22 cellular contexts compared by ENCODE assay signal in the genomic region with DNA sequence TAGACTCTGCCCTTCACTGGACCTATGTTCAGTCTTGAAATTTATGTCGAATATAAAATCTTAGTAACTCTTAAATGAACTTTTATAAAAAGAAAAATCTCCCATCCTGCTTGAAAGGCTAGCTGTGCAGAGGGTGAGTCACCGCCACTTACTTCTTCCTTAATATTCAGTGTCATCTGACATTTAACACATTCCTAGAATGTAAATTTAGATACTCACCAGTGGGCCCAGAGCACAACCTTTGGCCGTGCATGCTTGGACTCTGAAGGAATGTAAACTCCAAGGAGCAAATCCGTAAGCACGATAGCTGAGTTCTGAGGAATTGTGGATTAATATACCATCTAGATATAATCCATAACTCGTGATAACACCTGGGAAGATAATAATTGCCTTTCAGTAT.
DNase-seq lines count a peak whose midpoint lies in the region; TF ChIP-seq lines count a peak whose summit lies in the region.
"Had no signal": no experiment of that assay in that cellular context is flagged by ENCODE, and none has a peak within 500 bp of the region (broad histone marks: within the 10 kb centered on the region; RNA-seq: fewer than 3 reads in every experiment).

No MANE protein-coding gene starts in this region.

- H2BK12ac ChIP-seq in mesenchymal stem cell (ENCODE audit: low read length in 2 of 2) = no peak overlapping the region

- H3K79me1 ChIP-seq in mesenchymal stem cell (replicated peaks; ENCODE audit: low read length, poor library complexity, severe bottlenecking) = no peaks in the 10 kb centered on the region

- H2BK5ac ChIP-seq in mesenchymal stem cell (ENCODE audit: low read depth, low read length, poor library complexity, severe bottlenecking) = no peak overlapping the region

- no peaks in the 10 kb centered on the region for H3K27me3 Mint-ChIP-seq in endodermal cell (ENCODE audit: insufficient read depth)
- H3K27me3 Mint-ChIP-seq: activated CD4-positive, alpha-beta T cell treated with anti-CD3 and anti-CD28 coated beads for 36 hours; activated naive CD8-positive, alpha-beta T cell treated with anti-CD3 and anti-CD28 coated beads, Interleukin-2, amount 50 U/mL, for 24 hours; stimulated activated memory B cell treated with anti-CD40 and anti-IgM and Interleukin-4, amounts not matched to agents 10 μg/mL and 1 μg/mL and 100 μg/mL, for 72 hours had no signal

- no peak overlapping the region for H3K9ac ChIP-seq in endodermal cell (ENCODE audit: extremely low read depth, low read length, poor library complexity, severe bottlenecking)
- no peak overlapping the region for H3K9ac ChIP-seq in mesenchymal stem cell (ENCODE audit: low read length)
- H3K9ac ChIP-seq: parathyroid adenoma had no signal

- TF ChIP-seq CTCF in endodermal cell (conservative IDR thresholded peaks at IDR 0.05) = no peak

- H3K9me3 ChIP-seq in endodermal cell (ENCODE audit: control insufficient read depth, low read length) (no peaks in the 10 kb centered on the region), mesenchymal stem cell (ENCODE audit: control insufficient read depth, low read length) (no peaks in the 10 kb centered on the region)

- no peaks in the 10 kb centered on the region for H3K4me1 ChIP-seq in endodermal cell (ENCODE audit: control insufficient read depth, insufficient read depth, low read length)
- H3K4me1 ChIP-seq in mesenchymal stem cell (ENCODE audit: control insufficient read depth, insufficient read depth, low read depth, low read length) = peaks cover 2% of the 10 kb centered on the region
- H3K4me1 ChIP-seq: parathyroid adenoma had no signal

- H3K4me1 Mint-ChIP-seq in endodermal cell = peaks cover 5% of the 10 kb centered on the region
- H3K4me1 Mint-ChIP-seq: activated CD4-positive, alpha-beta T cell treated with anti-CD3 and anti-CD28 coated beads for 36 hours; activated naive CD8-positive, alpha-beta T cell treated with anti-CD3 and anti-CD28 coated beads, Interleukin-2, amount 50 U/mL, for 24 hours; CD14-positive monocyte; stimulated activated memory B cell treated with anti-CD40 and anti-IgM and Interleukin-4, amounts not matched to agents 10 μg/mL and 1 μg/mL and 100 μg/mL, for 72 hours had no signal

- H3K4me3 Mint-ChIP-seq in endodermal cell = no peak overlapping the region
- H3K4me3 Mint-ChIP-seq: activated CD4-positive, alpha-beta T cell treated with anti-CD3 and anti-CD28 coated beads for 36 hours; activated naive CD8-positive, alpha-beta T cell treated with anti-CD3 and anti-CD28 coated beads, Interleukin-2, amount 50 U/mL, for 24 hours; CD14-positive monocyte; GM23338; stimulated activated memory B cell treated with anti-CD40 and anti-IgM and Interleukin-4, amounts not matched to agents 10 μg/mL and 1 μg/mL and 100 μg/mL, for 72 hours had no signal

- H2AFZ ChIP-seq in mesenchymal stem cell (ENCODE audit: low read depth, low read length) = no peak overlapping the region
- H2AFZ ChIP-seq: GM23338, parathyroid adenoma had no signal

- DNase-seq in COLO829 (ENCODE audit: low spot score) (peak; percentile 24), HCEC 1CT (peak; percentile 70), endodermal cell (peak; percentile 70), mesenchymal stem cell (peak; percentile 43), GOT3 (lab: John Stamatoyannopoulos, UW) (no peak), COR-L47 (lab: John Stamatoyannopoulos, UW) (no peak), NCI-H1436 treated with DMSO at 0.1 percent for 48 hours (lab: John Stamatoyannopoulos, UW) (no peak)
- no peak for DNase-seq in activated naive CD4-positive, alpha-beta T cell treated with anti-CD3 and anti-CD28 coated beads, Interleukin-2, amount 50 U/mL, for 16 hours
- DNase-seq: activated CD4-positive, alpha-beta T cell treated with anti-CD3 and anti-CD28 coated beads for 36 hours; activated gamma-delta T cell treated with Interleukin-2 at 50 U/mL for 16 hours; activated naive CD8-positive, alpha-beta T cell treated with anti-CD3 and anti-CD28 coated beads, Interleukin-2, amount 50 U/mL, for 24 hours; cerebellar nuclear complex; NCI-H1417; NCI-H345; NCI-H774; stimulated activated CD4-positive, alpha-beta T cell treated with anti-CD3 and anti-CD28 coated beads, Interleukin-4, amount 100 ng/mL, for 24 hours; T-helper 2 cell had no signal

- no peak overlapping the region for H2BK120ac ChIP-seq in mesenchymal stem cell (ENCODE audit: low read depth, low read length)

- H3K4ac ChIP-seq in mesenchymal stem cell (ENCODE audit: low read depth in 1 of 2, low read length in 2 of 2) = no peak overlapping the region

- H3K27ac ChIP-seq in endodermal cell (ENCODE audit: low read depth, low read length) = no peak overlapping the region
- H3K27ac ChIP-seq in mesenchymal stem cell (ENCODE audit: low read length, poor library complexity, severe bottlenecking) = no peak overlapping the region
- H3K27ac ChIP-seq: parathyroid adenoma had no signal

- H3K36me3 ChIP-seq in endodermal cell (ENCODE audit: control insufficient read depth, insufficient read depth, low read length) (no peaks in the 10 kb centered on the region), mesenchymal stem cell (ENCODE audit: control insufficient read depth in 1 of 2, insufficient read depth in 2 of 2, low read depth in 1 of 2, low read length in 2 of 2) (no peaks in the 10 kb centered on the region)

- WGBS in endodermal cell (ENCODE audit: insufficient coverage in 1 of 2, insufficient read length in 1 of 2), 2 experiments = 76% methylated on average over 5 of the region's 6 CpGs; no CpG with 5 or more reads in 1 of the 2 experiments
- 38% methylated on average over 1 of the region's 6 CpGs for WGBS in mesenchymal stem cell

- no peak overlapping the region for H3K4me2 ChIP-seq in mesenchymal stem cell (ENCODE audit: low read length, poor library complexity, severe bottlenecking)
- H3K4me2 ChIP-seq: GM23338 had no signal

- H2AK5ac ChIP-seq in mesenchymal stem cell (ENCODE audit: low read length, severe bottlenecking) = no peak overlapping the region

- H3K18ac ChIP-seq in mesenchymal stem cell (ENCODE audit: low read depth in 1 of 2, low read length in 2 of 2) = no peak overlapping the region

- no peak overlapping the region for H4K8ac ChIP-seq in mesenchymal stem cell (ENCODE audit: low read length)

- H3K27me3 ChIP-seq in endodermal cell (ENCODE audit: control insufficient read depth, insufficient read depth, low read length, poor library complexity, severe bottlenecking) (no peaks in the 10 kb centered on the region), mesenchymal stem cell (ENCODE audit: control insufficient read depth in 1 of 2, insufficient read depth in 1 of 2, low read length in 2 of 2) (no peaks in the 10 kb centered on the region)

- H3K23ac ChIP-seq in mesenchymal stem cell (ENCODE audit: low read length in 2 of 2) = no peak overlapping the region

- no peak overlapping the region for H3K14ac ChIP-seq in mesenchymal stem cell (ENCODE audit: low read length in 2 of 2)

- H3K4me3 ChIP-seq in endodermal cell (ENCODE audit: low read length) = no peak overlapping the region
- no peak overlapping the region for H3K4me3 ChIP-seq in mesenchymal stem cell (ENCODE audit: insufficient read depth in 1 of 2, low read depth in 1 of 2, low read length in 2 of 2)
- H3K4me3 ChIP-seq: GM23338, lung had no signal

- H2BK15ac ChIP-seq in mesenchymal stem cell (ENCODE audit: low read depth, poor library complexity, severe bottlenecking) = no peak overlapping the region

- H3K36me3 Mint-ChIP-seq in endodermal cell (ENCODE audit: low read depth) = no peaks in the 10 kb centered on the region
- H3K36me3 Mint-ChIP-seq: CD14-positive monocyte; stimulated activated memory B cell treated with anti-CD40 and anti-IgM and Interleukin-4, amounts not matched to agents 10 μg/mL and 1 μg/mL and 100 μg/mL, for 72 hours had no signal

- no peak overlapping the region for H4K91ac ChIP-seq in mesenchymal stem cell (ENCODE audit: low read length)

- no peaks in the 10 kb centered on the region for H3K9me3 Mint-ChIP-seq in endodermal cell
- H3K9me3 Mint-ChIP-seq: GM23338 had no signal

- H3K27ac Mint-ChIP-seq in endodermal cell = peak overlapping the region; percentile 37
- H3K27ac Mint-ChIP-seq: activated CD4-positive, alpha-beta T cell treated with anti-CD3 and anti-CD28 coated beads for 36 hours; activated naive CD8-positive, alpha-beta T cell treated with anti-CD3 and anti-CD28 coated beads, Interleukin-2, amount 50 U/mL, for 24 hours; CD14-positive monocyte; GM23338; stimulated activated memory B cell treated with anti-CD40 and anti-IgM and Interleukin-4, amounts not matched to agents 10 μg/mL and 1 μg/mL and 100 μg/mL, for 72 hours had no signal

Comparison
In these comparisons a context has a peak if more than half of its experiments do, and no peak if none do; other contexts are left out.
1. DNase-seq: peak in COLO829 (single experiment), HCEC 1CT (single experiment), endodermal cell (single experiment) and mesenchymal stem cell (single experiment); none in GOT3 (single experiment), activated naive CD4-positive, alpha-beta T cell treated with anti-CD3 and anti-CD28 coated beads, Interleukin-2, amount 50 U/mL, for 16 hours (single experiment), COR-L47 (single experiment) and NCI-H1436 treated with DMSO at 0.1 percent for 48 hours (single experiment).